In the genomic region with DNA sequence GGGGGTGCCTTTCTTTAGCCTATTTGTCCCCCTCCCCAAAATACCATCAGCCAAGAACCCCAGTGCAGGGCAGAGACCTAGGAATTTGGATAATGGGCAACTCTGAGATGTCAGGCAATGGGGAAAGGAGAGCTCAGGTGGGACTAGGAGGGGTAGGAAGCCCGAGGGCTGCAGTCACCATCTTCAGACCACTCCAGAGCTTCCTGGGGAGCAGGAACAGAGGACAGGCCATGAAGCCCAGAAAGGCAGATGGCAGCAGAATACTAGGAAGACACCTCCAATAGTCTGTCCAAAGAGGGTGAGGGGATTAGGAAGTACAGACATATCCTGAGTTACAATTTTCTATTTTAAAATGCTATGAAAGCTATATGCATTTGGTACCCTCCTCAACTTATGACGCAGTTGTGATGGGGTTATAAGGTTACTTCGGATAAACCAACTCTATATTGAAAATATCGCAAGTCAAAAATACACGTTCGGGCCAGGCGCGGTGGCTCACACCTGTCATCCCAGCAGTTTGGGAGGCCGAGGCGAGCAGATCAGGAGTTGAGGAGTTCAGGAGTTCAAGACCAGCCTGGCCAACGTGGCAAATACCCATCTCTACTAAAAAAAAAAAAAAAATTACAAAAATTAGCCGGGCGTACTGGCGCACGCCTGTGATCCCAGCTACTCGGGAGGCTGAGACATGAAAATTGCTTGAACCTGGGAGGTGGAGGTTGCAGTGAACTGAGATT, we compare ENCODE assay signal across 19 cellular contexts. TPM values are rescaled to one million over a fixed set of nuclear protein-coding genes. Genes with fewer than 3 reads are reported as not detected.
A peak's percentile ranks its signal among the peaks of the same experiment; 100 is the strongest.
DNase-seq lines count a peak whose midpoint lies in the region; ATAC-seq, FAIRE-seq and TF ChIP-seq lines count a peak whose summit lies in the region.
"Had no signal": no experiment of that assay in that cellular context is flagged by ENCODE, and none has a peak within 500 bp of the region (broad histone marks: within the 10 kb centered on the region; RNA-seq: fewer than 3 reads in every experiment).

No MANE protein-coding gene starts in this region.

- H3K27me3 ChIP-seq in left ventricle myocardium inferior (ENCODE audit: low read depth), result no peaks in the 10 kb centered on the region
- no peaks in the 10 kb centered on the region for H3K27me3 ChIP-seq in lung (ENCODE audit: control insufficient read depth, insufficient read depth)
- no peaks in the 10 kb centered on the region for H3K27me3 ChIP-seq in skeletal muscle tissue (ENCODE audit: control insufficient read depth in 3 of 3, insufficient read depth in 3 of 3, low read length in 3 of 3)
- H3K27me3 ChIP-seq in vagina, result no peaks in the 10 kb centered on the region
- no peaks in the 10 kb centered on the region for H3K27me3 ChIP-seq in CD8-positive, alpha-beta memory T cell (ENCODE audit: insufficient read depth, low read length, poor library complexity, severe bottlenecking)
- H3K27me3 ChIP-seq: neural progenitor cell had no signal

- WGBS in lung, 2 donors, result 82 to 91% methylated on average over 16 of the region's 16 CpGs

- TF ChIP-seq POLR2A in vagina (IDR thresholded peaks at IDR 0.05) (no peak), GM12891 (IDR thresholded peaks at IDR 0.05; ENCODE audit: low read depth, low read length) (no peak)

- intact Hi-C loops in left ventricle myocardium inferior (cut with micrococcal nuclease), result no loop called here
- intact Hi-C loops in cardiac septum (cut with DNase I), result no loop called here
- intact Hi-C loops in vagina (cut with DNase I), result no loop called here

- H3K4me3 ChIP-seq in left ventricle myocardium inferior (peak overlapping the region; percentile 63), lung (no peak overlapping the region), skeletal muscle tissue (ENCODE audit: low read length in 3 of 3) (peak overlapping the region in 2 of 3 donors; percentile 7 to 27), vagina (peak overlapping the region; percentile 46 to 57)
- no peak overlapping the region for H3K4me3 ChIP-seq in CD8-positive, alpha-beta memory T cell (ENCODE audit: low read length)
- H3K4me3 ChIP-seq: neural progenitor cell had no signal

- no peaks in the 10 kb centered on the region for H3K36me3 ChIP-seq in left ventricle myocardium inferior
- H3K36me3 ChIP-seq in lung (ENCODE audit: control insufficient read depth in 2 of 2, insufficient read depth in 2 of 2, low read length in 2 of 2), result no peaks in the 10 kb centered on the region
- H3K36me3 ChIP-seq in skeletal muscle tissue (ENCODE audit: control insufficient read depth in 3 of 3, insufficient read depth in 3 of 3, low read length in 3 of 3), result peaks cover 0 to 15% (median 0%) of the 10 kb centered on the region in 3 donors
- peaks cover 6 to 16% of the 10 kb centered on the region in 2 donors for H3K36me3 ChIP-seq in vagina
- H3K36me3 ChIP-seq in CD8-positive, alpha-beta memory T cell (ENCODE audit: insufficient read depth, low read length), result no peaks in the 10 kb centered on the region
- H3K36me3 ChIP-seq: neural progenitor cell had no signal

- peak overlapping the region; percentile 95 for H3K27ac ChIP-seq in left ventricle myocardium inferior (replicated peaks)
- peak overlapping the region; percentile 27 to 54 for H3K27ac ChIP-seq in lung (ENCODE audit: low read depth in 1 of 2, low read length in 1 of 2)
- peak overlapping the region; percentile 70 for H3K27ac ChIP-seq in skeletal muscle tissue (ENCODE audit: low read depth, low read length)
- H3K27ac ChIP-seq in vagina, result peak overlapping the region; percentile 84
- no peak overlapping the region for H3K27ac ChIP-seq in CD8-positive, alpha-beta memory T cell (ENCODE audit: low read depth, low read length)
- H3K27ac ChIP-seq: foreskin keratinocyte, neural progenitor cell had no signal

- TF ChIP-seq CTCF in left ventricle myocardium inferior (IDR thresholded peaks at IDR 0.05; ENCODE audit: borderline replicate concordance) (no peak), lung (IDR thresholded peaks at IDR 0.05; ENCODE audit: control extremely low read depth, extremely low read depth) (no peak), vagina (IDR thresholded peaks at IDR 0.05) (no peak)

- no peak for ATAC-seq in lung (ENCODE audit: insufficient read depth, low FRiP score)
- ATAC-seq: activated naive CD4-positive, alpha-beta T cell treated with anti-CD3 and anti-CD28 coated beads, Interleukin-2, amount 50 U/mL, for 72 hours; foreskin keratinocyte had no signal

- POLR2A ChIA-PET in CD8-positive, alpha-beta memory T cell (lab: Charles Lee), result no interaction called here

- H3K4me3 Mint-ChIP-seq in CD8-positive, alpha-beta memory T cell, result no peak overlapping the region
- H3K4me3 Mint-ChIP-seq: neural progenitor cell had no signal

- H3K36me3 Mint-ChIP-seq in CD8-positive, alpha-beta memory T cell, result no peaks in the 10 kb centered on the region
- H3K36me3 Mint-ChIP-seq: activated naive CD4-positive, alpha-beta T cell treated with anti-CD3 and anti-CD28 coated beads, Interleukin-2, amount 50 U/mL, for 72 hours; neural progenitor cell had no signal

- no peaks in the 10 kb centered on the region for H3K9me3 ChIP-seq in left ventricle myocardium inferior (replicated peaks)
- no peaks in the 10 kb centered on the region for H3K9me3 ChIP-seq in lung (ENCODE audit: control insufficient read depth in 2 of 2, insufficient read depth in 1 of 2, low read length in 1 of 2)
- H3K9me3 ChIP-seq in skeletal muscle tissue (ENCODE audit: control insufficient read depth in 3 of 3, low read length in 3 of 3), result no peaks in the 10 kb centered on the region
- no peaks in the 10 kb centered on the region for H3K9me3 ChIP-seq in vagina
- no peaks in the 10 kb centered on the region for H3K9me3 ChIP-seq in CD8-positive, alpha-beta memory T cell (ENCODE audit: low read length)

- H3K4me1 ChIP-seq in left ventricle myocardium inferior, result peaks cover 69% of the 10 kb centered on the region
- peaks cover 8 to 12% of the 10 kb centered on the region in 2 donors for H3K4me1 ChIP-seq in lung (ENCODE audit: control insufficient read depth in 2 of 2, insufficient read depth in 2 of 2, low read length in 2 of 2)
- peaks cover 2 to 24% (median 22%) of the 10 kb centered on the region in 3 donors for H3K4me1 ChIP-seq in skeletal muscle tissue (ENCODE audit: control insufficient read depth in 3 of 3, insufficient read depth in 3 of 3, low read length in 3 of 3)
- H3K4me1 ChIP-seq in vagina, result peaks cover 79% of the 10 kb centered on the region
- no peaks in the 10 kb centered on the region for H3K4me1 ChIP-seq in CD8-positive, alpha-beta memory T cell (ENCODE audit: insufficient read depth, low read length)
- H3K4me1 ChIP-seq: foreskin keratinocyte had no signal

- DNase-seq in left ventricle myocardium inferior (no peak), cardiac septum (ENCODE audit: low spot score) (no peak), lung (ENCODE audit: low spot score) (no peak), vagina (ENCODE audit: extremely low spot score in 2 of 2) (no peak), GM12891 (ENCODE audit: insufficient read length, low spot score) (no peak)
- no peak for DNase-seq in activated T-cell treated with anti-CD3 and anti-CD28 coated beads, Interleukin-2, amount 50 U/mL, for 48 hours
- no peak for DNase-seq in CD8-positive, alpha-beta memory T cell
- DNase-seq: activated T-cell treated with anti-CD3 and anti-CD28 coated beads for 4 hours; central memory CD4-positive, alpha-beta T cell; foreskin keratinocyte; NCI-H2081; NCI-H748 treated with DMSO at 0.1 percent for 48 hours; stimulated activated CD4-positive, alpha-beta T cell treated with anti-CD3 and anti-CD28 coated beads, Interleukin-4, amount 100 ng/mL, for 4 hours; SW 1271 had no signal

- H3K27me3 Mint-ChIP-seq in CD8-positive, alpha-beta memory T cell, result peaks cover 3 to 9% of the 10 kb centered on the region in 2 donors

- H3K9me3 Mint-ChIP-seq in CD8-positive, alpha-beta memory T cell, result no peaks in the 10 kb centered on the region
- H3K9me3 Mint-ChIP-seq: activated naive CD4-positive, alpha-beta T cell treated with anti-CD3 and anti-CD28 coated beads, Interleukin-2, amount 50 U/mL, for 72 hours; neural progenitor cell had no signal

- H3K4me1 Mint-ChIP-seq in CD8-positive, alpha-beta memory T cell, result no peaks in the 10 kb centered on the region

- FAIRE-seq in GM12891 (lab: Jason Lieb, UNC), result no peak

- H3K27ac Mint-ChIP-seq in CD8-positive, alpha-beta memory T cell, result no peak overlapping the region

- CTCF ChIA-PET in CD8-positive, alpha-beta memory T cell (lab: Charles Lee), result interaction anchor here (1.1 kb wide), 1 partner anchor 20 kb away, joined by 3 read pairs; no protein-coding TSS in a partner anchor

- H3K9ac ChIP-seq in skeletal muscle tissue (ENCODE audit: low read depth in 1 of 3, low read length in 3 of 3), result peak overlapping the region in 1 of 3 donors; percentile 60
- H3K9ac ChIP-seq: neural progenitor cell had no signal

TF ChIP-seq in GM12891, 5 proteins besides CTCF, POLR2A, EP300 and RAD21:
- TF ChIP-seq POLR2AphosphoS5 (IDR thresholded peaks at IDR 0.05; ENCODE audit: low read depth, low read length) (no peak), POU2F2 (IDR thresholded peaks at IDR 0.05; ENCODE audit: low read depth, low read length) (no peak), PAX5 (IDR thresholded peaks at IDR 0.05; ENCODE audit: insufficient read depth, low read length, severe bottlenecking) (no peak), SPI1 (IDR thresholded peaks at IDR 0.05; ENCODE audit: low read depth, low read length) (no peak), TAF1 (IDR thresholded peaks at IDR 0.05; ENCODE audit: low read depth, low read length) (no peak)

RNA-seq across cellular contexts. Expression of a gene that starts 34.6 kb away (rescaled TPM):
- not detected for total RNA-seq in left ventricle myocardium inferior
- total RNA-seq in cardiac septum, result not detected
- total RNA-seq in lung, result 1 to 10 TPM in 1 of 2 donors, under 1 TPM in 1; 0.34 to 1.3 TPM
- under 1 TPM; 0.26 to 0.44 TPM for polyA plus RNA-seq in lung
- 247 TPM for total RNA-seq in skeletal muscle tissue
- total RNA-seq in vagina, result 2.7 TPM
- not detected for polyA plus RNA-seq in GM12891 (2012; ENCODE audit: low read depth, missing spikeins)
- not detected for total RNA-seq in CD8-positive, alpha-beta memory T cell
- polyA plus RNA-seq in CD8-positive, alpha-beta memory T cell, result not detected
- total RNA-seq: A673; activated naive CD4-positive, alpha-beta T cell treated with anti-CD3 and anti-CD28 coated beads, Interleukin-2, amount 50 U/mL, for 72 hours; foreskin keratinocyte; lung microvascular endothelial cell had no signal
- polyA plus RNA-seq: foreskin keratinocyte had no signal

RNA-seq across cellular contexts. Expression of a gene that starts 55.8 kb away (rescaled TPM):
- total RNA-seq in left ventricle myocardium inferior (3.2 TPM), cardiac septum (4.3 TPM), lung (1 to 10 TPM; 7.9 to 9.3 TPM), skeletal muscle tissue (3.7 TPM), vagina (6.4 TPM)
- polyA plus RNA-seq in lung, result 1 to 10 TPM; 4.8 to 6.8 TPM
- polyA plus RNA-seq in GM12891 (2012; ENCODE audit: low read depth, missing spikeins), result 8.9 TPM
- total RNA-seq in CD8-positive, alpha-beta memory T cell, result 10 to 100 TPM; 22.6 to 23.3 TPM
- 11.9 TPM for polyA plus RNA-seq in CD8-positive, alpha-beta memory T cell

Comparison
In these comparisons a context has a peak if more than half of its experiments do, and no peak if none do; other contexts are left out.
1. H3K4me3 ChIP-seq: peak in left ventricle myocardium inferior (single experiment), skeletal muscle tissue (2 of 3) and vagina (2 of 2); none in lung (single experiment) and CD8-positive, alpha-beta memory T cell (single experiment).
2. RNA of a gene that starts 34.6 kb away (total RNA-seq): 247 TPM in skeletal muscle tissue (single experiment); 2.7 TPM in vagina (single experiment), 0.34 to 1.3 TPM in lung, not detected in cardiac septum (single experiment), not detected in left ventricle myocardium inferior (single experiment) and not detected in CD8-positive, alpha-beta memory T cell; every median in the first group is over 10 times any median in the second.